Comparison of ENCODE assay signal across 8 cellular contexts in genomic region chr3:185658504-185658912, GRCh38.
A peak's percentile ranks its signal among the peaks of the same experiment; 100 is the strongest.
DNase-seq lines count a peak whose midpoint lies in the region; ATAC-seq, FAIRE-seq and TF ChIP-seq lines count a peak whose summit lies in the region.

No MANE protein-coding gene starts in this region.

- no peaks in the 10 kb centered on the region for H3K9me3 Mint-ChIP-seq in activated naive CD4-positive, alpha-beta T cell treated with anti-CD3 and anti-CD28 coated beads, Interleukin-2, amount 50 U/mL, for 72 hours

- FAIRE-seq in frontal cortex (lab: Jason Lieb, UNC), result no peak

- peak; percentile 86 for DNase-seq in HK-2 (ENCODE audit: unreplicated experiment)
- DNase-seq in astrocyte of the spinal cord (ENCODE audit: low read depth, low spot score), result peak; percentile 97
- peak; percentile 27 for DNase-seq in inferior parietal cortex (ENCODE audit: extremely low spot score)
- peak in 1 of 2 donors; percentile 90 for DNase-seq in suprapubic skin (ENCODE audit: low spot score in 2 of 2)
- no peak for DNase-seq in activated naive CD4-positive, alpha-beta T cell treated with anti-CD3 and anti-CD28 coated beads, Interleukin-2, amount 50 U/mL, for 72 hours (ENCODE audit: low spot score in 2 of 2)
- no peak for DNase-seq in NCI-H2081 treated with DMSO at 0.1 percent for 48 hours (lab: John Stamatoyannopoulos, UW)
- no peak for DNase-seq in NAMALWA (ENCODE audit: low spot score)
- no peak for DNase-seq in frontal cortex (ENCODE audit: low spot score in 2 of 2)

- no peak overlapping the region for H3K4me3 ChIP-seq in astrocyte of the spinal cord (ENCODE audit: low read depth, low read length)
- H3K4me3 ChIP-seq in suprapubic skin, result no peak overlapping the region

- no peak overlapping the region for H3K27ac Mint-ChIP-seq in activated naive CD4-positive, alpha-beta T cell treated with anti-CD3 and anti-CD28 coated beads, Interleukin-2, amount 50 U/mL, for 72 hours

- TF ChIP-seq POLR2A in suprapubic skin (IDR thresholded peaks at IDR 0.05), result no peak

- 32% methylated on average over 8 of the region's 8 CpGs for WGBS in suprapubic skin

- peak overlapping the region; percentile 80 for H3K27ac ChIP-seq in suprapubic skin

- TF ChIP-seq CTCF in astrocyte of the spinal cord (IDR thresholded peaks at IDR 0.05; ENCODE audit: low read depth, low read length), result no peak
- TF ChIP-seq CTCF in suprapubic skin (IDR thresholded peaks at IDR 0.05), result no peak

- no peaks in the 10 kb centered on the region for H3K36me3 ChIP-seq in suprapubic skin

- in situ Hi-C loops in astrocyte of the spinal cord (cut with HindIII; ENCODE audit: low sequenced_read_pairs), result no loop called here

- H3K4me1 ChIP-seq in suprapubic skin, result peaks cover 48% of the 10 kb centered on the region

- ATAC-seq in activated naive CD4-positive, alpha-beta T cell treated with anti-CD3 and anti-CD28 coated beads, Interleukin-2, amount 50 U/mL, for 72 hours, result no peak

- peak; percentile 64 for TF ChIP-seq EP300 in suprapubic skin (IDR thresholded peaks at IDR 0.05)

- no peaks in the 10 kb centered on the region for H3K36me3 Mint-ChIP-seq in activated naive CD4-positive, alpha-beta T cell treated with anti-CD3 and anti-CD28 coated beads, Interleukin-2, amount 50 U/mL, for 72 hours

- H3K27me3 ChIP-seq in suprapubic skin, result no peaks in the 10 kb centered on the region

- no peaks in the 10 kb centered on the region for H3K9me3 ChIP-seq in suprapubic skin

Comparison
In these comparisons a context has a peak if more than half of its experiments do, and no peak if none do; other contexts are left out.
1. DNase-seq: peak in HK-2 (single experiment), astrocyte of the spinal cord (single experiment) and inferior parietal cortex (single experiment); none in activated naive CD4-positive, alpha-beta T cell treated with anti-CD3 and anti-CD28 coated beads, Interleukin-2, amount 50 U/mL, for 72 hours (0 of 2), NCI-H2081 treated with DMSO at 0.1 percent for 48 hours (single experiment), NAMALWA (single experiment) and frontal cortex (0 of 2).